In genomic region chr6:144675231-144675861, GRCh38 we compare ENCODE assay signal across 8 cellular contexts.
DNase-seq lines count a peak whose midpoint lies in the region; ATAC-seq and TF ChIP-seq lines count a peak whose summit lies in the region.

No MANE protein-coding gene starts in this region.

- peak; percentile 38 for DNase-seq in NCI-H2029 treated with DMSO at 0.1 percent for 48 hours (lab: John Stamatoyannopoulos, UW)
- DNase-seq in body of pancreas: peak; percentile 30 to 62 (median 58)
- DNase-seq in renal cortical epithelial cell (ENCODE audit: low read depth): peak; percentile 74
- DNase-seq in NCI-H446 (lab: John Stamatoyannopoulos, UW): no peak
- DNase-seq in PC-3: no peak
- DNase-seq in midbrain (lab: John Stamatoyannopoulos, UW): no peak
- no peak for DNase-seq in activated effector memory CD4-positive, alpha-beta T cell treated with Interleukin-2 at 50 U/mL for 16 hours

- no peaks in the 10 kb centered on the region for H3K79me2 ChIP-seq in PC-3 (ENCODE audit: low read length)

- WGBS in body of pancreas, 2 donors: 85 to 89% methylated on average over 6 of the region's 6 CpGs

- no peaks in the 10 kb centered on the region for H3K9me3 ChIP-seq in body of pancreas
- peaks cover 6% of the 10 kb centered on the region for H3K9me3 ChIP-seq in PC-3 (ENCODE audit: low read length)

- intact Hi-C loops in body of pancreas (cut with DNase I) (no loop called here), PC-3 (cut with micrococcal nuclease) (no loop called here)

- H3K9ac ChIP-seq in PC-3 (ENCODE audit: low read length): no peak overlapping the region

- H3K36me3 ChIP-seq in body of pancreas (replicated peaks in 1 of 2; ENCODE audit: insufficient read depth in 1 of 2, low read depth in 2 of 2) (no peaks in the 10 kb centered on the region), PC-3 (ENCODE audit: low read depth, low read length) (no peaks in the 10 kb centered on the region)

- no peaks in the 10 kb centered on the region for H3K9me2 ChIP-seq in PC-3 (replicated peaks; ENCODE audit: low read length)

- no peak for TF ChIP-seq CTCF in body of pancreas (IDR thresholded peaks at IDR 0.05)
- TF ChIP-seq CTCF in PC-3 (conservative IDR thresholded peaks at IDR 0.05; ENCODE audit: low read depth, low read length): no peak

- H3K27me3 ChIP-seq in body of pancreas (no peaks in the 10 kb centered on the region), PC-3 (ENCODE audit: low read length) (no peaks in the 10 kb centered on the region)

- H3K4me1 ChIP-seq in body of pancreas: peaks cover 4% of the 10 kb centered on the region
- no peaks in the 10 kb centered on the region for H3K4me1 ChIP-seq in PC-3 (ENCODE audit: insufficient read depth, low read length)

- no peaks in the 10 kb centered on the region for H3F3A ChIP-seq in PC-3 (ENCODE audit: low read length, unreplicated experiment)

- no peak overlapping the region for H3K4me2 ChIP-seq in PC-3 (ENCODE audit: low read length)

- no peak for TF ChIP-seq POLR2A in body of pancreas (IDR thresholded peaks at IDR 0.05)

- ATAC-seq in GM21786 (IDR thresholded peaks at IDR 0.05; ENCODE audit: unreplicated experiment): peak; percentile 71
- ATAC-seq in body of pancreas: no peak
- ATAC-seq in PC-3: no peak

- H3K27ac ChIP-seq in body of pancreas (peak overlapping the region in 1 of 4 donors; percentile 7), PC-3 (ENCODE audit: low read length) (no peak overlapping the region)

- no peaks in the 10 kb centered on the region for H4K20me1 ChIP-seq in PC-3 (ENCODE audit: low read length)

- CTCF ChIA-PET in PC-3 (lab: Charles Lee): no interaction called here

- H2AFZ ChIP-seq in PC-3 (ENCODE audit: low read length): no peak overlapping the region

- BruUV-seq in PC-3 (replicated peaks; lab: Mats Ljungman, UMichigan): no TSS peak

- POLR2A ChIA-PET in PC-3 (lab: Charles Lee; ENCODE audit: unreplicated experiment): no interaction called here

- H3K4me3 ChIP-seq in body of pancreas (no peak overlapping the region), PC-3 (ENCODE audit: low read length) (no peak overlapping the region)

Comparison
In these comparisons a context has a peak if more than half of its experiments do, and no peak if none do; other contexts are left out.
1. DNase-seq: peak in NCI-H2029 treated with DMSO at 0.1 percent for 48 hours (single experiment), body of pancreas (4 of 4) and renal cortical epithelial cell (single experiment); none in NCI-H446 (0 of 2), PC-3 (single experiment), midbrain (single experiment) and activated effector memory CD4-positive, alpha-beta T cell treated with Interleukin-2 at 50 U/mL for 16 hours (single experiment).